Comparison of ENCODE assay signal across 1 cellular context in genomic region chr1:29177022-29177705, GRCh38.
A peak's percentile ranks its signal among the peaks of the same experiment; 100 is the strongest.
TF ChIP-seq lines count a peak whose summit lies in the region.

No MANE protein-coding gene starts in this region.

TF ChIP-seq in HepG2, 621 proteins besides CTCF, POLR2A, EP300 and RAD21:
- peak; percentile 47; the same call in 1 of the 2 replicates for TF ChIP-seq RBFOX2 (IDR thresholded peaks at IDR 0.05; ENCODE audit: low read depth, low read length)
- TF ChIP-seq CBX2 (IDR thresholded peaks at IDR 0.05; ENCODE audit: low read depth, low read length): no peak
- TF ChIP-seq CBX2 (CRISPR knock-in tag; IDR thresholded peaks at IDR 0.05; ENCODE audit: low read depth): no peak
